ENCODE assay signal across 16 cellular contexts in genomic region chr19:2877398-2878331, GRCh38. TPM values are rescaled to one million over a fixed set of nuclear protein-coding genes. Genes with fewer than 3 reads are reported as not detected.
DNase-seq lines count a peak whose midpoint lies in the region; ATAC-seq, FAIRE-seq and TF ChIP-seq lines count a peak whose summit lies in the region.
"Had no signal": no experiment of that assay in that cellular context is flagged by ENCODE, and none has a peak within 500 bp of the region (broad histone marks: within the 10 kb centered on the region; RNA-seq: fewer than 3 reads in every experiment).

No MANE protein-coding gene starts in this region.

- BruUV-seq in HCT116 (replicated peaks; lab: Mats Ljungman, UMichigan), result no TSS peak

- H3K23me2 ChIP-seq in H1 (ENCODE audit: low read depth, low read length), result no peaks in the 10 kb centered on the region

- TF ChIP-seq RAD21 in HCT116 (IDR thresholded peaks at IDR 0.05; ENCODE audit: low read depth) (no peak), H1 (IDR thresholded peaks at IDR 0.05 in 1 of 2, conservative IDR thresholded peaks at IDR 0.05 in 1 of 2; ENCODE audit: low read depth in 2 of 2, low read length in 2 of 2) (no peak)

- 85% methylated on average over 32 of the region's 32 CpGs; no CpG with 5 or more reads in 1 of the 2 experiments for whole genome bisulfite sequencing in H1 (ENCODE audit: extremely low coverage in 1 of 2, insufficient coverage in 1 of 2, insufficient read length in 1 of 2, insufficient replicate concordance in 2 of 2, low coverage in 1 of 2, low lambda C conversion rate in 2 of 2, missing lambda C conversion rate in 1 of 2), 2 experiments

- TF ChIP-seq POLR2A in HCT116 (IDR thresholded peaks at IDR 0.05; ENCODE audit: borderline replicate concordance, extremely low read depth, insufficient read depth, insufficient read length) (no peak), H1 (IDR thresholded peaks at IDR 0.05; ENCODE audit: control extremely low read depth in 1 of 2, low read depth in 2 of 2, low read length in 2 of 2) (no peak)

- H3K79me1 ChIP-seq in H1 (ENCODE audit: low read depth, low read length), result no peaks in the 10 kb centered on the region

- H3K27ac ChIP-seq in HCT116 (ENCODE audit: low read depth, low read length) (no peak overlapping the region), H1 (ENCODE audit: low read depth, low read length) (no peak overlapping the region), subcutaneous abdominal adipose tissue (ENCODE audit: low read depth, low read length) (no peak overlapping the region)

- H3K18ac ChIP-seq in H1 (ENCODE audit: extremely low read depth, low read length), result no peak overlapping the region

- no peak overlapping the region for H2BK20ac ChIP-seq in H1 (ENCODE audit: low read length)

- H2AK5ac ChIP-seq in H1 (ENCODE audit: low read depth, low read length), result no peak overlapping the region

- H3K9ac ChIP-seq in HCT116 (ENCODE audit: low read length), result no peak overlapping the region
- no peak overlapping the region for H3K9ac ChIP-seq in H1 (replicated peaks in 1 of 4; ENCODE audit: extremely low read depth in 1 of 4, low read depth in 3 of 4, low read length in 3 of 4)
- H3K9ac ChIP-seq in subcutaneous abdominal adipose tissue (ENCODE audit: low read length in 5 of 5), result peak overlapping the region in 1 of 5 donors; percentile 97

- FAIRE-seq in H1 (lab: Jason Lieb, UNC), result no peak
- FAIRE-seq: A204.1, GM12891, HTR-8/SVneo had no signal

- H3K4me3 ChIP-seq in HCT116 (replicated peaks in 1 of 2; ENCODE audit: low read depth in 1 of 2, low read length in 2 of 2), result no peak overlapping the region
- H3K4me3 ChIP-seq in H1 (ENCODE audit: extremely low read depth in 1 of 4, insufficient read depth in 2 of 4, low read depth in 3 of 4, low read length in 4 of 4), result no peak overlapping the region
- peak overlapping the region in 3 of 5 donors; percentile 1 to 18 (median 12) for H3K4me3 ChIP-seq in subcutaneous abdominal adipose tissue (ENCODE audit: low read depth in 1 of 5, low read length in 5 of 5)

- H3K79me2 ChIP-seq in HCT116 (ENCODE audit: insufficient read depth, low read length), result no peaks in the 10 kb centered on the region
- H3K79me2 ChIP-seq in H1 (ENCODE audit: control insufficient read depth in 1 of 2, insufficient read depth in 2 of 2, low read length in 2 of 2), result no peaks in the 10 kb centered on the region

- H2BK15ac ChIP-seq in H1 (ENCODE audit: low read length), result no peak overlapping the region

- H3K14ac ChIP-seq in H1 (ENCODE audit: insufficient read length), result no peak overlapping the region

- ATAC-seq in HCT116 (no peak), GM21786 (IDR thresholded peaks at IDR 0.05; ENCODE audit: unreplicated experiment) (no peak), GM19324 (IDR thresholded peaks at IDR 0.05; ENCODE audit: low FRiP score, unreplicated experiment) (no peak)

- H3K4ac ChIP-seq in H1 (replicated peaks; ENCODE audit: insufficient read length, low read depth, low read length), result no peak overlapping the region

- H4K8ac ChIP-seq in H1 (ENCODE audit: extremely low read depth, insufficient read depth, low read length), result no peak overlapping the region

- H3K56ac ChIP-seq in H1 (replicated peaks; ENCODE audit: insufficient read length, low read depth, low read length), result no peak overlapping the region

- no peak overlapping the region for H4K5ac ChIP-seq in H1 (ENCODE audit: insufficient read length, low read depth, low read length)

- TF ChIP-seq EP300 in H1 (IDR thresholded peaks at IDR 0.05; ENCODE audit: borderline replicate concordance in 1 of 2, low read depth in 2 of 2, low read length in 2 of 2), result no peak

- POLR2A ChIA-PET in HCT116 (lab: Charles Lee) (interaction anchor here (0.6 kb wide), 1 partner anchor 35 kb away, joined by 3 read pairs; no protein-coding TSS in a partner anchor), H1 (lab: Charles Lee; ENCODE audit: partially characterized antibody) (no interaction called here)

- H2BK5ac ChIP-seq in H1 (ENCODE audit: low read depth, low read length), result no peak overlapping the region

- CTCF ChIA-PET in HCT116 (lab: Charles Lee), result no interaction called here
- CTCF ChIA-PET in H1 (lab: Charles Lee; ENCODE audit: partially characterized antibody), result no interaction called here

- H3K4me1 ChIP-seq in HCT116 (ENCODE audit: control insufficient read depth in 1 of 2, insufficient read depth in 2 of 2, low read length in 2 of 2) (no peaks in the 10 kb centered on the region), H1 (replicated peaks in 1 of 4; ENCODE audit: control insufficient read depth in 3 of 4, insufficient read depth in 4 of 4, low read length in 3 of 4) (no peaks in the 10 kb centered on the region), subcutaneous abdominal adipose tissue (ENCODE audit: control insufficient read depth in 5 of 5, insufficient read depth in 5 of 5, low read length in 5 of 5) (peaks cover 0 to 10% (median 0%) of the 10 kb centered on the region in 5 donors)
- H3K4me1 ChIP-seq: Caco-2 had no signal

- no peak overlapping the region for H2BK120ac ChIP-seq in H1 (replicated peaks; ENCODE audit: low read depth, low read length)

- intact Hi-C loops in HCT116 (cut with micrococcal nuclease), result no loop called here

- RAD21 ChIA-PET in HCT116 (lab: Charles Lee; ENCODE audit: low non-redundant PET in 1 of 2, low total read pairs in 2 of 2, uncharacterized antibody in 2 of 2, unreplicated experiment in 2 of 2), result no interaction called here

- H4K91ac ChIP-seq in H1 (replicated peaks; ENCODE audit: insufficient read length, low read length), result no peak overlapping the region

- TF ChIP-seq CTCF in HCT116 (IDR thresholded peaks at IDR 0.05 in 2 of 3, conservative IDR thresholded peaks at IDR 0.05 in 1 of 3; ENCODE audit: borderline replicate concordance in 1 of 3, insufficient read depth in 1 of 3, low read depth in 2 of 3, low read length in 2 of 3) (no peak), H1 (IDR thresholded peaks at IDR 0.05; ENCODE audit: control extremely low read depth in 1 of 3, insufficient read depth in 1 of 3, low read depth in 1 of 3, low read length in 3 of 3) (no peak), GM10266 (IDR thresholded peaks at IDR 0.05; ENCODE audit: control insufficient read depth, insufficient read depth, low read depth, missing control alignments) (no peak)

- no peak overlapping the region for H3K23ac ChIP-seq in H1 (ENCODE audit: insufficient read length)

- H3K4me2 ChIP-seq in HCT116 (ENCODE audit: low read length), result no peak overlapping the region
- H3K4me2 ChIP-seq in H1 (ENCODE audit: insufficient read depth in 1 of 2, low read depth in 2 of 2, low read length in 2 of 2), result no peak overlapping the region

- H3K9me3 ChIP-seq in HCT116 (ENCODE audit: control insufficient read depth in 1 of 2, insufficient read depth in 1 of 2, low read depth in 1 of 2, low read length in 2 of 2), result peaks cover 13 to 22% of the 10 kb centered on the region in 2 experiments; a peak in 2 of 4 replicates
- peaks cover 34 to 76% of the 10 kb centered on the region in 2 experiments for H3K9me3 ChIP-seq in H1 (ENCODE audit: insufficient read depth in 2 of 2, low read depth in 1 of 2, low read length in 1 of 2)
- H3K9me3 ChIP-seq in subcutaneous abdominal adipose tissue (ENCODE audit: control insufficient read depth in 5 of 5, low read length in 5 of 5), result peaks cover 8 to 23% (median 15%) of the 10 kb centered on the region in 5 donors

- DNase-seq in HCT116 (ENCODE audit: low read depth, low spot score) (no peak), LHCN-M2 (ENCODE audit: low read depth) (peak; percentile 24), H1 (ENCODE audit: low read depth in 1 of 2, low spot score in 2 of 2) (no peak), GM10266 (ENCODE audit: extremely low spot score) (no peak)
- DNase-seq: Caco-2; CD8-positive, alpha-beta memory T cell; KG1 had no signal

- H3K36me3 ChIP-seq in HCT116 (ENCODE audit: control insufficient read depth in 1 of 2, insufficient read depth in 2 of 2, low read length in 2 of 2) (no peaks in the 10 kb centered on the region), H1 (ENCODE audit: control insufficient read depth in 2 of 4, insufficient read depth in 4 of 4, low read length in 3 of 4) (no peaks in the 10 kb centered on the region; a peak in 1 of 8 replicates), subcutaneous abdominal adipose tissue (ENCODE audit: control insufficient read depth in 5 of 5, insufficient read depth in 5 of 5, low read length in 5 of 5) (no peaks in the 10 kb centered on the region)

- H3K27me3 ChIP-seq in HCT116 (ENCODE audit: insufficient read depth, low read length), result no peaks in the 10 kb centered on the region
- H3K27me3 ChIP-seq in H1 (replicated peaks in 1 of 4; ENCODE audit: control insufficient read depth in 3 of 4, extremely low read depth in 1 of 4, insufficient read depth in 3 of 4, low read length in 3 of 4), result no peaks in the 10 kb centered on the region
- peaks cover 0 to 7% (median 0%) of the 10 kb centered on the region in 5 donors for H3K27me3 ChIP-seq in subcutaneous abdominal adipose tissue (ENCODE audit: control insufficient read depth in 5 of 5, insufficient read depth in 4 of 5, low read length in 5 of 5)

- H4K20me1 ChIP-seq in HCT116 (ENCODE audit: insufficient read depth) (no peaks in the 10 kb centered on the region), H1 (replicated peaks in 1 of 2; ENCODE audit: control insufficient read depth in 1 of 2, insufficient read depth in 2 of 2, low read length in 2 of 2) (no peaks in the 10 kb centered on the region)

- H2BK12ac ChIP-seq in H1 (ENCODE audit: low read depth, low read length), result no peak overlapping the region

- H2AFZ ChIP-seq in HCT116 (ENCODE audit: low read depth, low read length, poor library complexity, severe bottlenecking), result no peak overlapping the region
- no peak overlapping the region for H2AFZ ChIP-seq in H1 (ENCODE audit: low read length)

- no peaks in the 10 kb centered on the region for H3K9me2 ChIP-seq in HCT116 (ENCODE audit: insufficient read depth)

RNA-seq across cellular contexts. Expression of gene ZNF556, which starts 10.5 kb away (rescaled TPM):
- total RNA-seq in HCT116 (2021; ENCODE audit: unreplicated experiment), result not detected
- polyA plus RNA-seq in HCT116 (2012), result 0.03 TPM in 1 of 2 replicates, not detected in the other
- 7.4 and 8.3 TPM in 2 replicates for total RNA-seq in LHCN-M2 (2014; rRNA removed)
- polyA plus RNA-seq in LHCN-M2 (2012), result 4.0 TPM
- total RNA-seq in H1 (2021; fragmentation: NEBNext Ultra II Directional; extraction: Animal tissue kit (Norgen Biotek cat#: 25700)), result not detected in 2 replicates
- polyA plus RNA-seq in H1 (2011; rRNA removed), result not detected in 2 replicates
- not detected for polyA plus RNA-seq in H1 (2011; cell fraction: cytosol; rRNA removed)
- polyA plus RNA-seq in H1 (2011; cell fraction: nucleus; rRNA removed), result not detected
- not detected in 4 replicates for polyA plus RNA-seq in H1 (2012, experiment 1 of 2)
- not detected for polyA plus RNA-seq in H1 (2012, experiment 2 of 2)
- not detected for polyA plus RNA-seq in H1 (2013, experiment 1 of 2)
- polyA plus RNA-seq in H1 (2013, experiment 2 of 2), result not detected
- polyA minus RNA-seq in H1 (2011; rRNA and poly(A)+ RNA removed), result not detected in 2 replicates
- not detected for polyA minus RNA-seq in H1 (2011; cell fraction: cytosol; rRNA and poly(A)+ RNA removed)
- polyA minus RNA-seq in H1 (2011; cell fraction: nucleus; rRNA and poly(A)+ RNA removed), result not detected
- total RNA-seq: B cell; CD8-positive, alpha-beta memory T cell; H4 had no signal
- polyA plus RNA-seq: CD14-positive monocyte; CD8-positive, alpha-beta memory T cell had no signal

RNA-seq across cellular contexts. Expression of gene ZNF57, which starts 23.1 kb away (rescaled TPM):
- total RNA-seq in HCT116 (2021; ENCODE audit: unreplicated experiment), result 8.3 TPM
- polyA plus RNA-seq in HCT116 (2012), result 4.2 and 6.4 TPM in 2 replicates
- 3.9 and 4.7 TPM in 2 replicates for total RNA-seq in LHCN-M2 (2014; rRNA removed)
- 1.4 TPM for polyA plus RNA-seq in LHCN-M2 (2012)
- 8.9 and 9.4 TPM in 2 replicates for total RNA-seq in H1 (2021; fragmentation: NEBNext Ultra II Directional; extraction: Animal tissue kit (Norgen Biotek cat#: 25700))
- 3.5 and 4.9 TPM in 2 replicates for polyA plus RNA-seq in H1 (2011; rRNA removed)
- 6.3 TPM for polyA plus RNA-seq in H1 (2011; cell fraction: cytosol; rRNA removed)
- 5.0 TPM for polyA plus RNA-seq in H1 (2011; cell fraction: nucleus; rRNA removed)
- polyA plus RNA-seq in H1 (2012, experiment 1 of 2), result 6.5 to 7.0 TPM (median 6.9 TPM) in 4 replicates
- polyA plus RNA-seq in H1 (2012, experiment 2 of 2), result 1.00 TPM
- polyA plus RNA-seq in H1 (2013, experiment 1 of 2), result 7.8 TPM
- 7.5 TPM for polyA plus RNA-seq in H1 (2013, experiment 2 of 2)
- 17.3 and 23.6 TPM in 2 replicates for polyA minus RNA-seq in H1 (2011; rRNA and poly(A)+ RNA removed)
- 9.7 TPM for polyA minus RNA-seq in H1 (2011; cell fraction: cytosol; rRNA and poly(A)+ RNA removed)
- 8.4 TPM for polyA minus RNA-seq in H1 (2011; cell fraction: nucleus; rRNA and poly(A)+ RNA removed)

RNA-seq across cellular contexts. Expression of gene ZNF555, which starts 36.4 kb away (rescaled TPM):
- total RNA-seq in HCT116 (2021; ENCODE audit: unreplicated experiment), result 4.5 TPM
- polyA plus RNA-seq in HCT116 (2012), result 1.2 and 2.1 TPM in 2 replicates
- total RNA-seq in LHCN-M2 (2014; rRNA removed), result 6.7 and 7.7 TPM in 2 replicates
- polyA plus RNA-seq in LHCN-M2 (2012), result 2.5 TPM
- 5.4 and 5.7 TPM in 2 replicates for total RNA-seq in H1 (2021; fragmentation: NEBNext Ultra II Directional; extraction: Animal tissue kit (Norgen Biotek cat#: 25700))
- 1.1 and 1.6 TPM in 2 replicates for polyA plus RNA-seq in H1 (2011; rRNA removed)
- polyA plus RNA-seq in H1 (2011; cell fraction: cytosol; rRNA removed), result 1.9 TPM
- 1.7 TPM for polyA plus RNA-seq in H1 (2011; cell fraction: nucleus; rRNA removed)
- polyA plus RNA-seq in H1 (2012, experiment 1 of 2), result 2.7 to 3.0 TPM (median 2.9 TPM) in 4 replicates
- polyA plus RNA-seq in H1 (2012, experiment 2 of 2), result 0.14 TPM
- polyA plus RNA-seq in H1 (2013, experiment 1 of 2), result 2.6 TPM
- 2.6 TPM for polyA plus RNA-seq in H1 (2013, experiment 2 of 2)
- 9.4 and 14.0 TPM in 2 replicates for polyA minus RNA-seq in H1 (2011; rRNA and poly(A)+ RNA removed)
- polyA minus RNA-seq in H1 (2011; cell fraction: cytosol; rRNA and poly(A)+ RNA removed), result 5.9 TPM
- 8.4 TPM for polyA minus RNA-seq in H1 (2011; cell fraction: nucleus; rRNA and poly(A)+ RNA removed)

RNA-seq across cellular contexts. Expression of gene ZNF554, which starts 58.0 kb away (rescaled TPM):
- 4.0 TPM for total RNA-seq in HCT116 (2021; ENCODE audit: unreplicated experiment)
- 1.8 and 2.4 TPM in 2 replicates for polyA plus RNA-seq in HCT116 (2012)
- 1.9 and 2.5 TPM in 2 replicates for total RNA-seq in LHCN-M2 (2014; rRNA removed)
- 1.5 TPM for polyA plus RNA-seq in LHCN-M2 (2012)
- 3.9 and 5.7 TPM in 2 replicates for total RNA-seq in H1 (2021; fragmentation: NEBNext Ultra II Directional; extraction: Animal tissue kit (Norgen Biotek cat#: 25700))
- 1.8 and 1.9 TPM in 2 replicates for polyA plus RNA-seq in H1 (2011; rRNA removed)
- 2.5 TPM for polyA plus RNA-seq in H1 (2011; cell fraction: cytosol; rRNA removed)
- polyA plus RNA-seq in H1 (2011; cell fraction: nucleus; rRNA removed), result 2.7 TPM
- polyA plus RNA-seq in H1 (2012, experiment 1 of 2), result 3.3 to 4.1 TPM (median 3.5 TPM) in 4 replicates
- polyA plus RNA-seq in H1 (2012, experiment 2 of 2), result 1.7 TPM
- 3.0 TPM for polyA plus RNA-seq in H1 (2013, experiment 1 of 2)
- polyA plus RNA-seq in H1 (2013, experiment 2 of 2), result 2.9 TPM
- polyA minus RNA-seq in H1 (2011; rRNA and poly(A)+ RNA removed), result 3.8 and 5.0 TPM in 2 replicates
- polyA minus RNA-seq in H1 (2011; cell fraction: cytosol; rRNA and poly(A)+ RNA removed), result 5.4 TPM
- polyA minus RNA-seq in H1 (2011; cell fraction: nucleus; rRNA and poly(A)+ RNA removed), result 3.4 TPM

Comparison
In these comparisons a context has a peak if more than half of its experiments do, and no peak if none do; other contexts are left out.
1. H3K4me3 ChIP-seq: peak in subcutaneous abdominal adipose tissue (3 of 5); none in HCT116 (0 of 2) and H1 (0 of 4).
2. Of the 16 proteins assayed by ChIP-seq in both H1 and HCT116: peak only in H1: ZNF274; only in HCT116: none; in both: none; in neither: 15.